In genomic region chr4:31059753-31060522, GRCh38 we compare ENCODE assay signal across 21 cellular contexts.
A peak's percentile ranks its signal among the peaks of the same experiment; 100 is the strongest.
DNase-seq lines count a peak whose midpoint lies in the region; ATAC-seq and TF ChIP-seq lines count a peak whose summit lies in the region.
"Had no signal": no experiment of that assay in that cellular context is flagged by ENCODE, and none has a peak within 500 bp of the region (broad histone marks: within the 10 kb centered on the region; RNA-seq: fewer than 3 reads in every experiment).

No MANE protein-coding gene starts in this region.

- intact Hi-C loops in IMR-90 (cut with micrococcal nuclease), result no loop called here
- intact Hi-C loops in activated CD4-positive, alpha-beta memory T cell treated with anti-CD3 and anti-CD28 coated beads for 36 hours (cut with micrococcal nuclease), result no loop called here

- TF ChIP-seq CTCF in AG09309 (IDR thresholded peaks at IDR 0.05; ENCODE audit: control insufficient read depth, insufficient read depth, low read depth, low read length, missing control alignments), result no peak
- TF ChIP-seq CTCF in IMR-90 (conservative IDR thresholded peaks at IDR 0.05; ENCODE audit: low read depth, low read length), result no peak
- TF ChIP-seq CTCF in fibroblast of the aortic adventitia (IDR thresholded peaks at IDR 0.05; ENCODE audit: insufficient read depth, low read length), result no peak

- TF ChIP-seq POLR2A in IMR-90 (IDR thresholded peaks at IDR 0.05; ENCODE audit: low read depth, low read length), result no peak

- no peaks in the 10 kb centered on the region for H3K9me1 ChIP-seq in IMR-90 (ENCODE audit: insufficient read depth, low read length)

- ATAC-seq in IMR-90 (ENCODE audit: low read depth) (peak; percentile 32; the same call in 1 of the 2 replicates), HG02623 (IDR thresholded peaks at IDR 0.05; ENCODE audit: unreplicated experiment) (no peak), HG02610 (IDR thresholded peaks at IDR 0.05; ENCODE audit: unreplicated experiment) (no peak)
- ATAC-seq: activated naive CD4-positive, alpha-beta T cell treated with anti-CD3 and anti-CD28 coated beads, Interleukin-2, amount 50 U/mL, for 72 hours; HepG2; mucosa of descending colon had no signal

- H3K9me3 Mint-ChIP-seq in activated CD4-positive, alpha-beta memory T cell treated with anti-CD3 and anti-CD28 coated beads for 36 hours, result peaks cover 11% of the 10 kb centered on the region
- H3K9me3 Mint-ChIP-seq: nephron had no signal

- no peaks in the 10 kb centered on the region for H3K36me3 Mint-ChIP-seq in activated CD4-positive, alpha-beta memory T cell treated with anti-CD3 and anti-CD28 coated beads for 36 hours
- H3K36me3 Mint-ChIP-seq: activated naive CD4-positive, alpha-beta T cell treated with anti-CD3 and anti-CD28 coated beads, Interleukin-2, amount 50 U/mL, for 72 hours; CD14-positive monocyte had no signal

- H2BK5ac ChIP-seq in IMR-90 (ENCODE audit: low read depth, low read length, poor library complexity, severe bottlenecking), result no peak overlapping the region

- no peak overlapping the region for H4K91ac ChIP-seq in IMR-90 (ENCODE audit: insufficient read depth, low read depth, low read length)

- H3K27me3 Mint-ChIP-seq in activated CD4-positive, alpha-beta memory T cell treated with anti-CD3 and anti-CD28 coated beads for 36 hours, result no peaks in the 10 kb centered on the region
- H3K27me3 Mint-ChIP-seq: activated B cell treated with CpG ODN at 0.5 μM for 24 hours had no signal

- H2AFZ ChIP-seq in IMR-90 (replicated peaks; ENCODE audit: low read length, poor library complexity), result no peak overlapping the region

- H3K27me3 ChIP-seq in IMR-90 (ENCODE audit: control insufficient read depth, insufficient read depth, low read length), result no peaks in the 10 kb centered on the region
- H3K27me3 ChIP-seq: ovary had no signal

- H3K79me1 ChIP-seq in IMR-90 (ENCODE audit: low read depth in 1 of 2, low read length in 2 of 2), result no peaks in the 10 kb centered on the region

- no peak overlapping the region for H3K18ac ChIP-seq in IMR-90 (ENCODE audit: low read depth, low read length)

- dilution Hi-C loops in IMR-90 (cut with HindIII; ENCODE audit: low sequenced_read_pairs, unreplicated experiment), result no loop called here

- no peaks in the 10 kb centered on the region for H3K36me3 ChIP-seq in IMR-90 (ENCODE audit: control insufficient read depth, insufficient read depth, low read length)
- H3K36me3 ChIP-seq: ovary had no signal

- 0 out of 2 replicates have a peak, but pooled peaks cover 4% of the 10 kb centered on the region for H3K4me1 ChIP-seq in IMR-90 (ENCODE audit: control insufficient read depth, insufficient read depth, low read length)

- no peaks in the 10 kb centered on the region for H3K4me1 Mint-ChIP-seq in activated CD4-positive, alpha-beta memory T cell treated with anti-CD3 and anti-CD28 coated beads for 36 hours (ENCODE audit: low read depth)
- H3K4me1 Mint-ChIP-seq: activated B cell treated with CpG ODN at 0.5 μM for 24 hours, CD14-positive monocyte, nephron had no signal

- no peak overlapping the region for H3K27ac Mint-ChIP-seq in activated CD4-positive, alpha-beta memory T cell treated with anti-CD3 and anti-CD28 coated beads for 36 hours
- H3K27ac Mint-ChIP-seq: activated B cell treated with CpG ODN at 0.5 μM for 24 hours; activated naive CD4-positive, alpha-beta T cell treated with anti-CD3 and anti-CD28 coated beads, Interleukin-2, amount 50 U/mL, for 72 hours; activated T-helper 2 cell treated with anti-CD3 and anti-CD28 coated beads, Interferon-gamma antibody, Interleukin-2, Interleukin-4, amounts not matched to agents 10 μg/mL and 5 μg/mL and 100 μg/mL, durations not matched to agents 14 hours and 24 hours and 36 hours; CD14-positive monocyte; nephron had no signal

- WGBS in IMR-90 (ENCODE audit: extremely low coverage in 2 of 2, insufficient read length in 1 of 2), 2 experiments, result no CpG with 5 or more reads among the region's 2 CpGs

- no peak overlapping the region for H3K23ac ChIP-seq in IMR-90 (ENCODE audit: low read depth, low read length)

- H3K9ac ChIP-seq in IMR-90 (ENCODE audit: low read depth, low read length), result no peak overlapping the region

- H3K4me3 ChIP-seq in AG09309 (ENCODE audit: control insufficient read depth, low read depth, low read length), result no peak overlapping the region
- no peak overlapping the region for H3K4me3 ChIP-seq in IMR-90 (ENCODE audit: insufficient read depth, low read depth, low read length)
- H3K4me3 ChIP-seq in fibroblast of the aortic adventitia (ENCODE audit: low read depth, low read length), result no peak overlapping the region
- H3K4me3 ChIP-seq: mucosa of descending colon, ovary had no signal

- H3K9me3 ChIP-seq in IMR-90 (ENCODE audit: control insufficient read depth, insufficient read depth, low read length), result no peaks in the 10 kb centered on the region
- H3K9me3 ChIP-seq: mucosa of descending colon, ovary had no signal

- peak; percentile 46 for DNase-seq in AG09309 (ENCODE audit: low read depth)
- DNase-seq in IMR-90, result peak; percentile 36
- DNase-seq in SK-MEL-5 (ENCODE audit: low read depth, low spot score), result peak; percentile 28
- peak; percentile 57 for DNase-seq in fibroblast of the aortic adventitia (ENCODE audit: low read depth)
- no peak for DNase-seq in dermis blood vessel endothelial cell
- DNase-seq in activated CD4-positive, alpha-beta memory T cell treated with anti-CD3 and anti-CD28 coated beads for 36 hours, result no peak
- DNase-seq: activated B cell treated with CpG ODN at 0.5 μM for 24 hours; activated CD4-positive, alpha-beta T cell treated with anti-CD3 and anti-CD28 coated beads, Interleukin-2, amount 50 U/mL, for 48 hours; mucosa of descending colon; NCI-H1105 treated with DMSO at 0.1 percent for 48 hours; NCI-H2081 treated with DMSO at 0.1 percent for 48 hours; NCI-H510A; ovary; retina had no signal

- no peak overlapping the region for H3K4me3 Mint-ChIP-seq in activated CD4-positive, alpha-beta memory T cell treated with anti-CD3 and anti-CD28 coated beads for 36 hours
- H3K4me3 Mint-ChIP-seq: activated B cell treated with CpG ODN at 0.5 μM for 24 hours, CD14-positive monocyte, nephron had no signal

- no TSS peak for BruUV-seq in IMR-90 (replicated peaks; lab: Mats Ljungman, UMichigan)

- H2BK15ac ChIP-seq in IMR-90 (ENCODE audit: low read depth, low read length), result no peak overlapping the region

- in situ Hi-C loops in IMR-90 (cut with MboI; ENCODE audit: low sequenced_read_pairs), result no loop called here
- in situ Hi-C loops in SK-MEL-5 (cut with HindIII; ENCODE audit: low pct_unique_long_range_greater_than_20kb, low sequenced_read_pairs), result no loop called here

- H3K4ac ChIP-seq in IMR-90 (ENCODE audit: low read depth, low read length), result no peak overlapping the region

- H4K20me1 ChIP-seq in IMR-90 (ENCODE audit: insufficient read depth, low read length), result no peaks in the 10 kb centered on the region

- no peak overlapping the region for H2AK5ac ChIP-seq in IMR-90 (ENCODE audit: low read depth, low read length)

- TF ChIP-seq RAD21 in IMR-90 (IDR thresholded peaks at IDR 0.05; ENCODE audit: low read length), result no peak

- H2BK20ac ChIP-seq in IMR-90 (ENCODE audit: low read depth, low read length), result no peak overlapping the region

- no peak overlapping the region for H3K27ac ChIP-seq in IMR-90 (ENCODE audit: insufficient read depth, low read length)
- H3K27ac ChIP-seq: ovary had no signal

- H3K56ac ChIP-seq in IMR-90 (ENCODE audit: extremely low read depth, insufficient read depth, low read length), result no peak overlapping the region

- H2AK9ac ChIP-seq in IMR-90 (replicated peaks; ENCODE audit: low read depth, low read length, poor library complexity), result no peak overlapping the region

- no peak overlapping the region for H4K5ac ChIP-seq in IMR-90 (ENCODE audit: low read depth, low read length)

- H2BK120ac ChIP-seq in IMR-90 (ENCODE audit: low read depth, low read length), result no peak overlapping the region

- POLR2A ChIA-PET in IMR-90 (lab: Charles Lee; ENCODE audit: unreplicated experiment), result no interaction called here
- POLR2A ChIA-PET in activated CD4-positive, alpha-beta memory T cell treated with anti-CD3 and anti-CD28 coated beads for 36 hours (lab: Charles Lee), result no interaction called here

- no peak overlapping the region for H3K14ac ChIP-seq in IMR-90 (replicated peaks; ENCODE audit: low read depth, low read length)

- H3K4me2 ChIP-seq in IMR-90 (ENCODE audit: low read depth, low read length), result no peak overlapping the region

- CTCF ChIA-PET in IMR-90 (lab: Yijun Ruan, JAX), result interaction anchor here (0.6 kb wide), 1 partner anchor 66 kb away, joined by 5 read pairs; no protein-coding TSS in a partner anchor
- CTCF ChIA-PET in activated CD4-positive, alpha-beta memory T cell treated with anti-CD3 and anti-CD28 coated beads for 36 hours (lab: Charles Lee), result no interaction called here

- no peak overlapping the region for H4K8ac ChIP-seq in IMR-90 (ENCODE audit: low read depth in 2 of 2, low read length in 2 of 2)

TF ChIP-seq in IMR-90, 13 proteins besides CTCF, POLR2A, EP300 and RAD21:
- TF ChIP-seq RCOR1 (IDR thresholded peaks at IDR 0.05; ENCODE audit: insufficient replicate concordance, low read length), result no peak
- TF ChIP-seq CEBPB (IDR thresholded peaks at IDR 0.05; ENCODE audit: low read depth, low read length), result peak; percentile 66

Comparison
In these comparisons a context has a peak if more than half of its experiments do, and no peak if none do; other contexts are left out.
1. DNase-seq: peak in AG09309 (single experiment), IMR-90 (single experiment), SK-MEL-5 (single experiment) and fibroblast of the aortic adventitia (single experiment); none in dermis blood vessel endothelial cell (single experiment) and activated CD4-positive, alpha-beta memory T cell treated with anti-CD3 and anti-CD28 coated beads for 36 hours (single experiment).